Comparison of ENCODE assay signal across 8 cellular contexts in the genomic region with DNA sequence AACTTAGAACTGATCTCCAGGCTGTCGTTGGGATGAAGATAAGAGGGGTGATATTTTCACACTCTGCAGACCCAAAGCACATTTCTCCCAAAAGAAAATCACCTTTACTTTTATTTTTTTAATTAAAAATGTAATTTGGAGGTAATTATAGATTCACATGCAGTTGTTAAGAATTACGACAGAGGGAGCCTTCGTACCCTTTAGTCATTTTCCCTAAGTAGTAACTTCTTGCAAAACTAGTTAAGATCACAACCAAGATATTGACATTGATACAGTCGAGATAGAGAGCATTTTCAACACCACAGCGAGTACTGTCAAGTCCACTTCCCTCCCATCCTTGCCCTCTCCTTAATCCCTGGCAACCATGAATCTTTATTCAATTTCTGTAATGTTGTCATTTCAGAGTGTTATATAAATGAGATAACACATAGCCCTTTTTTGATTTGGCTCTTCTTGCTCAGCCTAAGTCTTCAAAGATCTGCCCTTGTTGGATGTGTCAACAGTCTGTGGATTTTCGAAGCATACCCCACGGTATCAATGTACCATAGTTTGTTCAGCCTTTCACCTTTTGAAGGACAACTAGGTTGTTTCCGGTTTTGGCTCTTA. TPM values are rescaled to one million over a fixed set of nuclear protein-coding genes. Genes with fewer than 3 reads are reported as not detected.
A peak's percentile ranks its signal among the peaks of the same experiment; 100 is the strongest.
DNase-seq lines count a peak whose midpoint lies in the region; ATAC-seq, FAIRE-seq and TF ChIP-seq lines count a peak whose summit lies in the region.

No MANE protein-coding gene starts in this region.

- no TSS peak for BruUV-seq in GM12878 (replicated peaks; lab: Mats Ljungman, UMichigan)

- TF ChIP-seq EP300 in GM12878 (IDR thresholded peaks at IDR 0.05; ENCODE audit: borderline replicate concordance in 1 of 2, control insufficient read depth in 1 of 2, low read depth in 2 of 2, low read length in 2 of 2), result no peak

- in situ Hi-C loops in GM12878 (cut with MboI), result no loop called here

- H3K36me3 Mint-ChIP-seq in mesothelial cell of epicardium, result no peaks in the 10 kb centered on the region
- no peaks in the 10 kb centered on the region for H3K36me3 Mint-ChIP-seq in activated CD4-positive, alpha-beta memory T cell treated with anti-CD3 and anti-CD28 coated beads for 36 hours

- SMC1A ChIA-PET in GM12878 (lab: Charles Lee; ENCODE audit: uncharacterized antibody, unreplicated experiment), result interaction anchor here (0.7 to 2.0 kb wide), 4 partner anchors 9 to 231 kb away, joined by 3 to 8 read pairs (median 4); no protein-coding TSS in a partner anchor

- POLR2A ChIA-PET in GM12878 (lab: Charles Lee) (no interaction called here), HEK293T (lab: Yijun Ruan, JAX) (no interaction called here)
- POLR2A ChIA-PET in activated CD4-positive, alpha-beta memory T cell treated with anti-CD3 and anti-CD28 coated beads for 36 hours (lab: Charles Lee), result no interaction called here

- H3F3A ChIP-seq in DOHH2 (ENCODE audit: control insufficient read depth, insufficient read depth), result no peaks in the 10 kb centered on the region

- H3K27ac ChIP-seq in DOHH2 (ENCODE audit: low read depth, low read length) (no peak overlapping the region), GM12878 (ENCODE audit: control insufficient read depth, insufficient read depth) (no peak overlapping the region)

- RAD21 ChIA-PET in GM12878 (lab: Charles Lee; ENCODE audit: unreplicated experiment), result interaction anchor here (0.7 to 1.2 kb wide), 4 partner anchors 40 to 230 kb away, joined by 3 to 4 read pairs (median 3); no protein-coding TSS in a partner anchor

- H3K9me3 Mint-ChIP-seq in mesothelial cell of epicardium, result no peaks in the 10 kb centered on the region
- no peaks in the 10 kb centered on the region for H3K9me3 Mint-ChIP-seq in activated CD4-positive, alpha-beta memory T cell treated with anti-CD3 and anti-CD28 coated beads for 36 hours

- H3K36me3 ChIP-seq in DOHH2 (ENCODE audit: control insufficient read depth, low read length) (no peaks in the 10 kb centered on the region), GM12878 (ENCODE audit: control insufficient read depth in 2 of 2, insufficient read depth in 2 of 2, low read length in 1 of 2) (no peaks in the 10 kb centered on the region)

- CTCF ChIA-PET in GM12878 (lab: Yijun Ruan, JAX), result interaction anchor here (0.7 to 1.7 kb wide), 6 partner anchors 9 to 231 kb away, joined by 3 to 11 read pairs (median 4); no protein-coding TSS in a partner anchor
- CTCF ChIA-PET in activated CD4-positive, alpha-beta memory T cell treated with anti-CD3 and anti-CD28 coated beads for 36 hours (lab: Charles Lee), result interaction anchor here (1.5 to 1.9 kb wide), 2 partner anchors 10 to 40 kb away, joined by 6 to 11 read pairs; no protein-coding TSS in a partner anchor
- CTCF ChIA-PET in HEK293T (lab: Yijun Ruan, JAX), result no interaction called here

- H3K9ac ChIP-seq in GM12878 (ENCODE audit: control insufficient read depth, insufficient read depth, low read length), result no peak overlapping the region

- H4K20me1 ChIP-seq in DOHH2 (ENCODE audit: control insufficient read depth, insufficient read depth, low read depth, low read length) (no peaks in the 10 kb centered on the region), GM12878 (ENCODE audit: control insufficient read depth, insufficient read depth) (no peaks in the 10 kb centered on the region)

- no peak for DNase-seq in GM12878 (ENCODE audit: low read depth, low spot score)
- no peak for DNase-seq in mesothelial cell of epicardium (ENCODE audit: low spot score in 2 of 2, unreplicated experiment in 2 of 2)
- no peak for DNase-seq in activated CD4-positive, alpha-beta memory T cell treated with anti-CD3 and anti-CD28 coated beads for 36 hours
- no peak for DNase-seq in HEK293T (ENCODE audit: extremely low spot score)
- no peak for DNase-seq in NCI-H2196 (lab: John Stamatoyannopoulos, UW; ENCODE audit: unreplicated experiment)

- no peaks in the 10 kb centered on the region for H3K4me1 Mint-ChIP-seq in mesothelial cell of epicardium
- no peaks in the 10 kb centered on the region for H3K4me1 Mint-ChIP-seq in activated CD4-positive, alpha-beta memory T cell treated with anti-CD3 and anti-CD28 coated beads for 36 hours (ENCODE audit: low read depth)

- peak; percentile 41; the same call in 1 of the 3 replicates for ATAC-seq in GM12878
- ATAC-seq in GM18870 (IDR thresholded peaks at IDR 0.05; ENCODE audit: unreplicated experiment), result no peak

- H3K79me2 ChIP-seq in DOHH2 (ENCODE audit: control insufficient read depth, low read length), result no peaks in the 10 kb centered on the region
- no peaks in the 10 kb centered on the region for H3K79me2 ChIP-seq in GM12878 (ENCODE audit: control insufficient read depth, insufficient read depth, low read length)

- peak; percentile 38 for TF ChIP-seq CTCF in DOHH2 (IDR thresholded peaks at IDR 0.05; ENCODE audit: low read depth, low read length, poor library complexity, severe bottlenecking)
- TF ChIP-seq CTCF in LNCAP (IDR thresholded peaks at IDR 0.05), result peak; percentile 78
- peak; percentile 41 to 55 (median 48); a peak in 5 of 6 replicates for TF ChIP-seq CTCF in GM12878 (IDR thresholded peaks at IDR 0.05 in 2 of 3, conservative IDR thresholded peaks at IDR 0.05 in 1 of 3; ENCODE audit: control insufficient read depth in 2 of 3, extremely low read depth in 1 of 3, insufficient read depth in 1 of 3, low read depth in 3 of 3, low read length in 3 of 3)
- TF ChIP-seq CTCF in mesothelial cell of epicardium (IDR thresholded peaks at IDR 0.05; ENCODE audit: unreplicated experiment), result peak; percentile 50

- H3K9me2 ChIP-seq in DOHH2 (replicated peaks; ENCODE audit: control insufficient read depth, low read length), result no peaks in the 10 kb centered on the region

- H3K27me3 Mint-ChIP-seq in mesothelial cell of epicardium (ENCODE audit: low read depth), result peaks cover 20% of the 10 kb centered on the region
- H3K27me3 Mint-ChIP-seq in activated CD4-positive, alpha-beta memory T cell treated with anti-CD3 and anti-CD28 coated beads for 36 hours, result peaks cover 3% of the 10 kb centered on the region

- 13% methylated on average over 8 of the region's 8 CpGs for WGBS in GM12878 (ENCODE audit: insufficient coverage, insufficient replicate concordance, low lambda C conversion rate, missing lambda C conversion rate)

- H3K9me3 ChIP-seq in DOHH2 (ENCODE audit: control insufficient read depth, insufficient read depth, low read length) (no peaks in the 10 kb centered on the region), GM12878 (replicated peaks; ENCODE audit: control insufficient read depth, insufficient read depth, low read length) (no peaks in the 10 kb centered on the region)

- no peak overlapping the region for H2AFZ ChIP-seq in GM12878 (ENCODE audit: control insufficient read depth, low read depth, low read length)

- H3K4me3 ChIP-seq in DOHH2 (ENCODE audit: low read length), result no peak overlapping the region
- H3K4me3 ChIP-seq in GM12878, result no peak overlapping the region

- H3K4me2 ChIP-seq in DOHH2 (ENCODE audit: low read length) (no peak overlapping the region), GM12878 (ENCODE audit: control insufficient read depth, insufficient read depth) (no peak overlapping the region)

- TF ChIP-seq RAD21 in GM12878 (IDR thresholded peaks at IDR 0.05; ENCODE audit: insufficient read depth, low read depth, low read length), result peak; percentile 78

- intact Hi-C loops in GM12878 (cut with micrococcal nuclease; ENCODE audit: unreplicated experiment), result loop anchor here (1.0 kb wide), 2 partner anchors 41 to 183 kb away; no protein-coding TSS in a partner anchor
- intact Hi-C loops in activated CD4-positive, alpha-beta memory T cell treated with anti-CD3 and anti-CD28 coated beads for 36 hours (cut with micrococcal nuclease), result loop anchor here (1.0 kb wide), 1 partner anchor 41 kb away; no protein-coding TSS in a partner anchor

- H3K27me3 ChIP-seq in DOHH2 (ENCODE audit: control insufficient read depth, low read length), result no peaks in the 10 kb centered on the region
- no peaks in the 10 kb centered on the region for H3K27me3 ChIP-seq in GM12878 (replicated peaks in 1 of 2; ENCODE audit: control insufficient read depth in 2 of 2, insufficient read depth in 2 of 2, low read length in 1 of 2)

- no peak overlapping the region for H3K4me3 Mint-ChIP-seq in mesothelial cell of epicardium
- H3K4me3 Mint-ChIP-seq in activated CD4-positive, alpha-beta memory T cell treated with anti-CD3 and anti-CD28 coated beads for 36 hours, result no peak overlapping the region

- H3K4me1 ChIP-seq in DOHH2 (ENCODE audit: control insufficient read depth, low read length) (no peaks in the 10 kb centered on the region), GM12878 (ENCODE audit: control insufficient read depth, insufficient read depth, low read length) (no peaks in the 10 kb centered on the region)

- TF ChIP-seq POLR2A in GM12878 (IDR thresholded peaks at IDR 0.05; ENCODE audit: low read depth, low read length), result no peak

- peak; percentile 35 for FAIRE-seq in GM12878 (lab: Jason Lieb, UNC)

- H3K27ac Mint-ChIP-seq in mesothelial cell of epicardium, result no peak overlapping the region
- H3K27ac Mint-ChIP-seq in activated CD4-positive, alpha-beta memory T cell treated with anti-CD3 and anti-CD28 coated beads for 36 hours, result no peak overlapping the region

TF ChIP-seq in GM12878, 131 proteins besides CTCF, POLR2A, EP300 and RAD21 (continues in another document):
- TF ChIP-seq SIN3A (IDR thresholded peaks at IDR 0.05; ENCODE audit: low read depth, low read length), result no peak
- TF ChIP-seq IKZF1 (conservative IDR thresholded peaks at IDR 0.05), result no peak

TF ChIP-seq in HEK293T, 16 proteins besides CTCF, POLR2A, EP300 and RAD21 (continues in another document):
- TF ChIP-seq ARNT (IDR thresholded peaks at IDR 0.05), result no peak
- no peak for TF ChIP-seq BHLHE40 (IDR thresholded peaks at IDR 0.05; ENCODE audit: borderline replicate concordance)

RNA-seq across cellular contexts. Expression of gene DNAH10, which starts 39.6 kb away (rescaled TPM):
- 0.44 and 0.86 TPM in 2 replicates for total RNA-seq in GM12878 (2013; cell fraction: nucleolus; rRNA removed)
- total RNA-seq in GM12878 (2014; rRNA removed), result 0.05 and 0.06 TPM in 2 replicates
- 0.04 and 0.09 TPM in 2 replicates for total RNA-seq in GM12878 (2014; rRNA removed; fragmentation: Illumina TruSeq; extraction: Trizol)
- total RNA-seq in GM12878 (2021), result 0.18 and 0.53 TPM in 2 replicates
- not detected for polyA plus RNA-seq in GM12878 (2011; ENCODE audit: low read depth)
- polyA plus RNA-seq in GM12878 (2011; rRNA removed), result 0.01 and 0.06 TPM in 2 replicates
- 0.03 TPM in 2 replicates for polyA plus RNA-seq in GM12878 (2011; cell fraction: cytosol; rRNA removed)
- 0.15 and 0.16 TPM in 2 replicates for polyA plus RNA-seq in GM12878 (2011; cell fraction: nucleus; rRNA removed)
- polyA plus RNA-seq in GM12878 (2012), result 0.03 and 0.10 TPM in 2 replicates
- 0.03 and 0.06 TPM in 2 replicates for polyA plus RNA-seq in GM12878 (2014; fragmentation: Illumina TruSeq; extraction: Trizol)
- polyA plus RNA-seq in GM12878 (2014; fragmentation: Nextera tagmentation; extraction: Ambion mirVana), result under 1 TPM; 0.04 to 0.05 TPM
- 0.05 and 0.10 TPM in 2 replicates for polyA plus RNA-seq in GM12878 (2014; rRNA removed)
- polyA plus RNA-seq in GM12878 (2016; fragmentation: Nextera tagmentation; extraction: Ambion mirVana), result under 1 TPM; 0.05 to 0.32 TPM
- 0.10 TPM in 1 of 2 replicates, not detected in the other for polyA minus RNA-seq in GM12878 (2011; rRNA and poly(A)+ RNA removed)
- not detected in 2 replicates for polyA minus RNA-seq in GM12878 (2011; cell fraction: cytosol; rRNA and poly(A)+ RNA removed)
- 0.12 and 0.19 TPM in 2 replicates for polyA minus RNA-seq in GM12878 (2011; cell fraction: nucleus; rRNA and poly(A)+ RNA removed)
- 2.0 to 2.7 TPM (median 2.5 TPM) in 3 replicates for total RNA-seq in mesothelial cell of epicardium
- under 1 TPM; 0.10 to 0.19 TPM for total RNA-seq in activated CD4-positive, alpha-beta memory T cell treated with anti-CD3 and anti-CD28 coated beads for 36 hours
